ENCODE assay signal across 19 cellular contexts in genomic region chr1:244212219-244212618, GRCh38.
"Had no signal": no experiment of that assay in that cellular context is flagged by ENCODE, and none has a peak within 500 bp of the region (broad histone marks: within the 10 kb centered on the region; RNA-seq: fewer than 3 reads in every experiment).

No MANE protein-coding gene starts in this region.

- H3K79me2 ChIP-seq: parathyroid adenoma had no signal

- FAIRE-seq: endometrium, keratinocyte had no signal

- H3K36me3 ChIP-seq: left ventricle myocardium inferior, lower lobe of right lung, spleen, thoracic aorta, transverse colon had no signal

- H3K27me3 Mint-ChIP-seq: stimulated activated naive CD8-positive, alpha-beta T cell treated with anti-CD3 and anti-CD28 coated beads, Interleukin-15, amount 100 ng/mL, for 72 hours had no signal

- H3K4me3 ChIP-seq: left ventricle myocardium inferior, lower lobe of right lung, spleen, thoracic aorta, transverse colon had no signal

- H3K9me3 ChIP-seq: lower lobe of right lung, spleen, thoracic aorta, transverse colon had no signal

- ATAC-seq: esophagus mucosa; naive thymus-derived CD8-positive, alpha-beta T cell; stimulated activated memory B cell treated with anti-CD40 and anti-IgM and Interleukin-4, amounts not matched to agents 10 μg/mL and 1 μg/mL and 100 μg/mL, for 72 hours; stimulated activated naive CD8-positive, alpha-beta T cell treated with anti-CD3 and anti-CD28 coated beads, Interleukin-15, amount 100 ng/mL, for 72 hours had no signal

- H3K4me1 ChIP-seq: parathyroid adenoma had no signal

- H3K4me1 Mint-ChIP-seq: central memory CD8-positive, alpha-beta T cell; stimulated activated naive CD8-positive, alpha-beta T cell treated with anti-CD3 and anti-CD28 coated beads, Interleukin-15, amount 100 ng/mL, for 72 hours had no signal

- H2AFZ ChIP-seq: parathyroid adenoma had no signal

- DNase-seq: effector memory CD4-positive, alpha-beta T cell; left ventricle myocardium inferior; lower lobe of right lung; naive thymus-derived CD8-positive, alpha-beta T cell; occipital lobe; spleen; stimulated activated CD4-positive, alpha-beta T cell treated with anti-CD3 and anti-CD28 coated beads, Interleukin-15, amount 100 ng/mL, for 24 hours; stimulated activated CD4-positive, alpha-beta T cell treated with anti-CD3 and anti-CD28 coated beads, Interleukin-1b, Interleukin-23, amount 100 ng/mL, for 48 hours; stimulated activated CD4-positive, alpha-beta T cell treated with anti-CD3 and anti-CD28 coated beads, Interleukin-4, amount 100 ng/mL, for 24 hours; stimulated activated naive CD8-positive, alpha-beta T cell treated with anti-CD3 and anti-CD28 coated beads, Interleukin-15, amount 100 ng/mL, for 72 hours; transverse colon had no signal

- H3K27ac Mint-ChIP-seq: naive thymus-derived CD8-positive, alpha-beta T cell; stimulated activated memory B cell treated with anti-CD40 and anti-IgM and Interleukin-4, amounts not matched to agents 10 μg/mL and 1 μg/mL and 100 μg/mL, for 72 hours had no signal

- H3K27me3 ChIP-seq: spleen, transverse colon had no signal

- H3K9ac ChIP-seq: parathyroid adenoma had no signal

- H3K27ac ChIP-seq: left ventricle myocardium inferior, lower lobe of right lung, parathyroid adenoma, thoracic aorta had no signal

- H3K4me3 Mint-ChIP-seq: central memory CD8-positive, alpha-beta T cell; memory B cell; naive thymus-derived CD8-positive, alpha-beta T cell; stimulated activated memory B cell treated with anti-CD40 and anti-IgM and Interleukin-4, amounts not matched to agents 10 μg/mL and 1 μg/mL and 100 μg/mL, for 72 hours; stimulated activated naive CD8-positive, alpha-beta T cell treated with anti-CD3 and anti-CD28 coated beads, Interleukin-15, amount 100 ng/mL, for 72 hours had no signal

- H3K9me3 Mint-ChIP-seq: central memory CD8-positive, alpha-beta T cell; memory B cell; stimulated activated memory B cell treated with anti-CD40 and anti-IgM and Interleukin-4, amounts not matched to agents 10 μg/mL and 1 μg/mL and 100 μg/mL, for 72 hours; stimulated activated naive CD8-positive, alpha-beta T cell treated with anti-CD3 and anti-CD28 coated beads, Interleukin-15, amount 100 ng/mL, for 72 hours had no signal
